In the genomic region with DNA sequence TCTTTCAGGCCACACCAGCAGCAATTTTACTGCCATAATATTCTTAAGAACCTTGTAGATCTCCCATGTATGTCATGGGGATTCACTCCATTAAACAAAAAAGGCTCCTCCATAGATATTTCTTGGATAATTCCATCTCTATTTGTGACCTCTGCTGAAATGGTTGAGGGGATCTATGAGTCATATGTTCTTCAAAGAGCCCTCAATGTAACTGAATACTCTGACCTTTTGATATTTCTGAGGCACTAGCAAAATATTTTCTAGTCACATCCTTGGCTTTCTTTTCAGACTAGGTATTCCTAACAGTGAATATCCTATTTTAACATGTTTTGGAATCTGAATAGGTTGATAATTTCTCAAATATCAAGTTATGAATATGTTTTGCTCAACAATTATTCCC, we compare ENCODE assay signal across 20 cellular contexts. TPM values are rescaled to one million over a fixed set of nuclear protein-coding genes. Genes with fewer than 3 reads are reported as not detected.
"Had no signal": no experiment of that assay in that cellular context is flagged by ENCODE, and none has a peak within 500 bp of the region (broad histone marks: within the 10 kb centered on the region; RNA-seq: fewer than 3 reads in every experiment).

No MANE protein-coding gene starts in this region.

- H3K4me1 ChIP-seq: body of pancreas, heart left ventricle, pancreas, uterus had no signal

- H3K36me3 Mint-ChIP-seq: memory B cell had no signal

- H3K9me3 ChIP-seq: body of pancreas, uterus had no signal

- H3K4me1 Mint-ChIP-seq: activated B cell treated with CpG ODN at 0.5 μM for 24 hours, memory B cell had no signal

- H3K27ac ChIP-seq: body of pancreas, cardiac muscle cell, epithelial cell of prostate, heart left ventricle, pancreas, skin epidermis, uterus had no signal

- DNase-seq: activated B cell treated with CpG ODN at 0.5 μM for 24 hours; activated CD4-positive, alpha-beta T cell treated with anti-CD3 and anti-CD28 coated beads for 4 hours; activated gamma-delta T cell; anterior cingulate cortex; body of pancreas; cortex of kidney; heart left ventricle; islet precursor cell; left cardiac atrium; nephron progenitor cell; pancreas; right cardiac atrium; stimulated activated CD4-positive, alpha-beta T cell treated with anti-CD3 and anti-CD28 coated beads, Interleukin-1b, Interleukin-23, amount 100 ng/mL, for 48 hours; trophoblast cell; uterus had no signal

- ATAC-seq: body of pancreas, heart left ventricle, left cardiac atrium, pancreas, right cardiac atrium had no signal

- H3K36me3 ChIP-seq: cardiac muscle cell, heart left ventricle, pancreas, uterus had no signal

- H3K4me3 ChIP-seq: body of pancreas, cardiac muscle cell, heart left ventricle, pancreas, skin epidermis, uterus had no signal

- H3K27ac Mint-ChIP-seq: activated B cell treated with CpG ODN at 0.5 μM for 24 hours; memory B cell; nephron progenitor cell; T-helper 1 cell treated with Interleukin-12 subunit alpha and Interleukin-12 subunit beta and Interleukin-4 antibody, amounts not matched to agents 30 μg/mL and 1 μg/mL, for 36 hours had no signal

- H3K4me3 Mint-ChIP-seq: activated B cell treated with CpG ODN at 0.5 μM for 24 hours; memory B cell; nephron progenitor cell; T-helper 1 cell treated with Interleukin-12 subunit alpha and Interleukin-12 subunit beta and Interleukin-4 antibody, amounts not matched to agents 30 μg/mL and 1 μg/mL, for 36 hours had no signal

RNA-seq across cellular contexts. Expression of gene NELL2, which starts 6.6 kb away (rescaled TPM):
- total RNA-seq: activated B cell treated with CpG ODN at 0.5 μM for 24 hours had no signal
